Comparison of ENCODE assay signal across 8 cellular contexts in the genomic region with DNA sequence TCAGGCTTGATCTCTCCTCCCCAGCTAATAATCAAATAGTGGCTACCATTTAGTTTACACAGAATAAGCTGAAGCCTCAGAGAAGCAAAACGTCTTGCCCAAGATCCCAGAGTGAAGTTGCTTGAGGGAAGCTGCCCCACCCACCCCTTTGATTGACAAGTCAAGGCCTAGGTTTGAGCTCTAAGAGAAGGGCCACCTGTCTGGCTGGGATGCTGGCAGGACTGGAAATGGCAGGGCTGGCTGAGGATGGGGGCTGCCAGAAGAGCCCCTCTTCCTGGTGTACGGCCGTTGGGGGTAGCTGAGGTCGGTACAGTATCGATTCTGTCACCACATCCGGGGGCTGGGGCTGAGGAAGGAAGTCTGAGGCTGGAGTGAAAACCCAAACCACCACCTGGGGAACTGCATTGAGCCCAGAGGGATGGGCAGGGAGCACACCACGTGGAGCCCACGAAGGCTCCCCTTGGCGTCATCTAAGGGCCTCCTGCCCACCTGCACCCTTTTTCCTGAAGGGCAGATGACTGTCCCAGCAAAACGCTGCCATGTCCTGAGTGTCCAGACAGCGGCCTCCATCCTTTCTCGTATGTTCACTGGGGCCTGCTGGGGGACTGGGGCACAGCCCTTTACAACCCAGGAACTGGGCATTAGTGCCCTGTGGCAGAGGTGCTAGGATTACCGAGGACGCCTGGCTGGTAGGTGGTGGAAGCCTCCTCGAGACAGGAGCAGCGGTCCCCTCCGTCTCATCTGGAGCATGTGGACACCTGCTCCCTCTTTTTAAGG. TPM values are rescaled to one million over a fixed set of nuclear protein-coding genes. Genes with fewer than 3 reads are reported as not detected.
DNase-seq lines count a peak whose midpoint lies in the region; ATAC-seq and TF ChIP-seq lines count a peak whose summit lies in the region.

No MANE protein-coding gene starts in this region.

- no peak overlapping the region for H2BK120ac ChIP-seq in mesenchymal stem cell (ENCODE audit: low read depth, low read length)

- intact Hi-C loops in HCT116 (cut with micrococcal nuclease), result no loop called here

- ATAC-seq in HCT116 (no peak), GM21528 (IDR thresholded peaks at IDR 0.05; ENCODE audit: low FRiP score, unreplicated experiment) (no peak)

- RAD21 ChIA-PET in HCT116 (lab: Charles Lee; ENCODE audit: low non-redundant PET in 1 of 2, low total read pairs in 2 of 2, uncharacterized antibody in 2 of 2, unreplicated experiment in 2 of 2), result no interaction called here

- DNase-seq in HCT116 (ENCODE audit: low read depth, low spot score), result no peak
- DNase-seq in SK-N-MC (ENCODE audit: low read depth, low spot score), result no peak
- DNase-seq in mesenchymal stem cell, result no peak
- DNase-seq in epidermal melanocyte (ENCODE audit: insufficient read length, low spot score), result no peak

- H3K9me3 ChIP-seq in BLaER1 treated with 17β-estradiol and CSF1 and Interleukin-3, amounts not matched to agents 10 nM and 100 nM (replicated peaks in 1 of 11), result no peaks in the 10 kb centered on the region
- no peaks in the 10 kb centered on the region for H3K9me3 ChIP-seq in HCT116 (ENCODE audit: control insufficient read depth in 1 of 2, insufficient read depth in 1 of 2, low read depth in 1 of 2, low read length in 2 of 2)
- H3K9me3 ChIP-seq in SK-N-MC (ENCODE audit: low read depth, low read length), result no peaks in the 10 kb centered on the region
- no peaks in the 10 kb centered on the region for H3K9me3 ChIP-seq in mesenchymal stem cell (ENCODE audit: control insufficient read depth, low read length)
- no peaks in the 10 kb centered on the region for H3K9me3 ChIP-seq in stomach smooth muscle (ENCODE audit: control insufficient read depth in 2 of 2, low read length in 2 of 2)

- CTCF ChIA-PET in HCT116 (lab: Charles Lee), result interaction anchor here (0.5 to 1.9 kb wide), 5 partner anchors 10 to 112 kb away, joined by 3 to 5 read pairs (median 3); no protein-coding TSS in a partner anchor

- no peaks in the 10 kb centered on the region for H3K27me3 Mint-ChIP-seq in activated naive CD8-positive, alpha-beta T cell

- H3K79me1 ChIP-seq in mesenchymal stem cell (replicated peaks; ENCODE audit: low read length, poor library complexity, severe bottlenecking), result peaks cover 35% of the 10 kb centered on the region

- H3K9ac ChIP-seq in BLaER1 treated with 17β-estradiol and CSF1 and Interleukin-3, amounts not matched to agents 10 nM and 100 nM, result peak overlapping the region; percentile 82 to 93 (median 90); a peak in 19 of 22 replicates
- H3K9ac ChIP-seq in HCT116 (ENCODE audit: low read length) (no peak overlapping the region), SK-N-MC (ENCODE audit: insufficient read length) (no peak overlapping the region), mesenchymal stem cell (ENCODE audit: low read length) (peak overlapping the region; percentile 95), stomach smooth muscle (ENCODE audit: low read length in 2 of 2) (no peak overlapping the region)

- peaks cover 30 to 38% (median 35%) of the 10 kb centered on the region in 11 experiments; a peak in 21 of 22 replicates for H3K36me3 ChIP-seq in BLaER1 treated with 17β-estradiol and CSF1 and Interleukin-3, amounts not matched to agents 10 nM and 100 nM
- peaks cover 14 to 34% of the 10 kb centered on the region in 2 experiments; a peak in 3 of 4 replicates for H3K36me3 ChIP-seq in HCT116 (ENCODE audit: control insufficient read depth in 1 of 2, insufficient read depth in 2 of 2, low read length in 2 of 2)
- H3K36me3 ChIP-seq in SK-N-MC (ENCODE audit: insufficient read depth, low read length), result peaks cover 31% of the 10 kb centered on the region; the same call in 1 of the 2 replicates
- peaks cover 33 to 57% of the 10 kb centered on the region in 2 experiments for H3K36me3 ChIP-seq in mesenchymal stem cell (ENCODE audit: control insufficient read depth in 1 of 2, insufficient read depth in 2 of 2, low read depth in 1 of 2, low read length in 2 of 2)
- peaks cover 28 to 30% of the 10 kb centered on the region in 2 donors for H3K36me3 ChIP-seq in stomach smooth muscle (ENCODE audit: control insufficient read depth in 2 of 2, insufficient read depth in 2 of 2, low read length in 2 of 2)

- no peaks in the 10 kb centered on the region for H3K27me3 ChIP-seq in BLaER1 treated with 17β-estradiol and CSF1 and Interleukin-3, amounts not matched to agents 10 nM and 100 nM
- H3K27me3 ChIP-seq in HCT116 (ENCODE audit: insufficient read depth, low read length) (no peaks in the 10 kb centered on the region), mesenchymal stem cell (ENCODE audit: control insufficient read depth in 1 of 2, insufficient read depth in 1 of 2, low read length in 2 of 2) (no peaks in the 10 kb centered on the region), stomach smooth muscle (ENCODE audit: control insufficient read depth in 1 of 2, insufficient read depth in 2 of 2, low read length in 2 of 2) (no peaks in the 10 kb centered on the region)

- WGBS in mesenchymal stem cell, result 79% methylated on average over 17 of the region's 17 CpGs

- H4K20me1 ChIP-seq in BLaER1 treated with 17β-estradiol and CSF1 and Interleukin-3, amounts not matched to agents 10 nM and 100 nM, result peaks cover 17 to 69% (median 37%) of the 10 kb centered on the region in 11 experiments; a peak in 18 of 22 replicates
- no peaks in the 10 kb centered on the region for H4K20me1 ChIP-seq in HCT116 (ENCODE audit: insufficient read depth)

- H3K36me3 Mint-ChIP-seq in activated naive CD8-positive, alpha-beta T cell, result peaks cover 2% of the 10 kb centered on the region

- BruUV-seq in HCT116 (replicated peaks; lab: Mats Ljungman, UMichigan), result no TSS peak

- H3K18ac ChIP-seq in mesenchymal stem cell (ENCODE audit: low read depth in 1 of 2, low read length in 2 of 2), result no peak overlapping the region

- no peak for TF ChIP-seq CTCF in HCT116 (IDR thresholded peaks at IDR 0.05 in 2 of 3, conservative IDR thresholded peaks at IDR 0.05 in 1 of 3; ENCODE audit: borderline replicate concordance in 1 of 3, insufficient read depth in 1 of 3, low read depth in 2 of 3, low read length in 2 of 3)

- H3K27ac ChIP-seq in BLaER1 treated with 17β-estradiol and CSF1 and Interleukin-3, amounts not matched to agents 10 nM and 100 nM, result peak overlapping the region in 10 of 11 experiments; percentile 73 to 95 (median 88); a peak in 19 of 22 replicates
- H3K27ac ChIP-seq in HCT116 (ENCODE audit: low read depth, low read length) (peak overlapping the region; percentile 68), SK-N-MC (peak overlapping the region; percentile 42), mesenchymal stem cell (ENCODE audit: low read length, poor library complexity, severe bottlenecking) (no peak overlapping the region), stomach smooth muscle (ENCODE audit: low read length) (peak overlapping the region; percentile 70)

- H3K4me3 Mint-ChIP-seq in activated naive CD8-positive, alpha-beta T cell, result peak overlapping the region; percentile 92

- peaks cover 24% of the 10 kb centered on the region for H3K79me2 ChIP-seq in HCT116 (ENCODE audit: insufficient read depth, low read length)

- peak overlapping the region; percentile 88 to 99 (median 97) for H3K4me2 ChIP-seq in BLaER1 treated with 17β-estradiol and CSF1 and Interleukin-3, amounts not matched to agents 10 nM and 100 nM
- H3K4me2 ChIP-seq in HCT116 (ENCODE audit: low read length) (peak overlapping the region; percentile 92), mesenchymal stem cell (ENCODE audit: low read length, poor library complexity, severe bottlenecking) (no peak overlapping the region)

- no peak for TF ChIP-seq RAD21 in HCT116 (IDR thresholded peaks at IDR 0.05; ENCODE audit: low read depth)

- no peak overlapping the region for H4K91ac ChIP-seq in mesenchymal stem cell (ENCODE audit: low read length)

- peak overlapping the region; percentile 90 for H3K27ac Mint-ChIP-seq in activated naive CD8-positive, alpha-beta T cell

- no peak overlapping the region for H3K4ac ChIP-seq in mesenchymal stem cell (ENCODE audit: low read depth in 1 of 2, low read length in 2 of 2)

- no peak overlapping the region for H2BK15ac ChIP-seq in mesenchymal stem cell (ENCODE audit: low read depth, poor library complexity, severe bottlenecking)

- H3K23ac ChIP-seq in mesenchymal stem cell (ENCODE audit: low read length in 2 of 2), result no peak overlapping the region

- no peak for TF ChIP-seq POLR2A in HCT116 (IDR thresholded peaks at IDR 0.05; ENCODE audit: borderline replicate concordance, extremely low read depth, insufficient read depth, insufficient read length)

- H3K4me3 ChIP-seq in BLaER1 treated with 17β-estradiol and CSF1 and Interleukin-3, amounts not matched to agents 10 nM and 100 nM, result peak overlapping the region in 9 of 10 experiments; percentile 85 to 93 (median 91); a peak in 16 of 20 replicates
- peak overlapping the region in 1 of 2 experiments; percentile 90; a peak in 1 of 4 replicates for H3K4me3 ChIP-seq in HCT116 (replicated peaks in 1 of 2; ENCODE audit: low read depth in 1 of 2, low read length in 2 of 2)
- no peak overlapping the region for H3K4me3 ChIP-seq in SK-N-MC
- H3K4me3 ChIP-seq in mesenchymal stem cell (ENCODE audit: insufficient read depth in 1 of 2, low read depth in 1 of 2, low read length in 2 of 2), result peak overlapping the region in 1 of 2 experiments; percentile 93
- H3K4me3 ChIP-seq in stomach smooth muscle (ENCODE audit: low read length in 2 of 2), result peak overlapping the region in 1 of 2 donors; percentile 87

- H2BK12ac ChIP-seq in mesenchymal stem cell (ENCODE audit: low read length in 2 of 2), result no peak overlapping the region

- no peak overlapping the region for H2AK5ac ChIP-seq in mesenchymal stem cell (ENCODE audit: low read length, severe bottlenecking)

- H3K4me1 Mint-ChIP-seq in activated naive CD8-positive, alpha-beta T cell (ENCODE audit: low read depth), result peaks cover 36% of the 10 kb centered on the region

- POLR2A ChIA-PET in HCT116 (lab: Charles Lee), result interaction anchor here (1.0 kb wide), 1 partner anchor 26 kb away, joined by 4 read pairs; no protein-coding TSS in a partner anchor

- no peak overlapping the region for H2AFZ ChIP-seq in HCT116 (ENCODE audit: low read depth, low read length, poor library complexity, severe bottlenecking)
- H2AFZ ChIP-seq in mesenchymal stem cell (ENCODE audit: low read depth, low read length), result no peak overlapping the region

- H4K8ac ChIP-seq in mesenchymal stem cell (ENCODE audit: low read length), result no peak overlapping the region

- no peak overlapping the region for H3K14ac ChIP-seq in mesenchymal stem cell (ENCODE audit: low read length in 2 of 2)

- H3K4me1 ChIP-seq in BLaER1 treated with 17β-estradiol and CSF1 and Interleukin-3, amounts not matched to agents 10 nM and 100 nM, result peaks cover 76 to 82% (median 78%) of the 10 kb centered on the region in 10 experiments
- H3K4me1 ChIP-seq in HCT116 (ENCODE audit: control insufficient read depth in 1 of 2, insufficient read depth in 2 of 2, low read length in 2 of 2) (peaks cover 10 to 34% of the 10 kb centered on the region in 2 experiments; a peak in 3 of 4 replicates), mesenchymal stem cell (ENCODE audit: control insufficient read depth, insufficient read depth, low read depth, low read length) (peaks cover 28% of the 10 kb centered on the region), stomach smooth muscle (ENCODE audit: control insufficient read depth, insufficient read depth, low read length) (peaks cover 31% of the 10 kb centered on the region)

- H3K9me2 ChIP-seq in HCT116 (ENCODE audit: insufficient read depth), result no peaks in the 10 kb centered on the region

- H3K9me3 Mint-ChIP-seq in activated naive CD8-positive, alpha-beta T cell (ENCODE audit: low read depth), result no peaks in the 10 kb centered on the region

- no peak overlapping the region for H2BK5ac ChIP-seq in mesenchymal stem cell (ENCODE audit: low read depth, low read length, poor library complexity, severe bottlenecking)

RNA-seq across cellular contexts. Expression of a gene that starts 1.4 kb away (rescaled TPM):
- 73.5 TPM for total RNA-seq in HCT116 (2021; ENCODE audit: unreplicated experiment)
- 62.1 and 81.0 TPM in 2 replicates for polyA plus RNA-seq in HCT116 (2012)
- 25.9 TPM for polyA plus RNA-seq in mesenchymal stem cell (2013, experiment 1 of 2)
- polyA plus RNA-seq in mesenchymal stem cell (2013, experiment 2 of 2), result 23.5 TPM

RNA-seq across cellular contexts. Expression of a gene that starts 27.5 kb away (rescaled TPM):
- 19.4 TPM for total RNA-seq in HCT116 (2021; ENCODE audit: unreplicated experiment)
- polyA plus RNA-seq in HCT116 (2012), result 9.0 and 13.3 TPM in 2 replicates
- polyA plus RNA-seq in mesenchymal stem cell (2013, experiment 1 of 2), result 24.9 TPM
- polyA plus RNA-seq in mesenchymal stem cell (2013, experiment 2 of 2), result 24.4 TPM

RNA-seq across cellular contexts. Expression of a gene that starts 27.9 kb away (rescaled TPM):
- 107 TPM for total RNA-seq in HCT116 (2021; ENCODE audit: unreplicated experiment)
- 95.1 and 137 TPM in 2 replicates for polyA plus RNA-seq in HCT116 (2012)
- 56.4 TPM for polyA plus RNA-seq in mesenchymal stem cell (2013, experiment 1 of 2)
- polyA plus RNA-seq in mesenchymal stem cell (2013, experiment 2 of 2), result 56.1 TPM

RNA-seq across cellular contexts. Expression of a gene that starts 57.4 kb away (rescaled TPM):
- total RNA-seq in HCT116 (2021; ENCODE audit: unreplicated experiment), result 2.0 TPM
- polyA plus RNA-seq in HCT116 (2012), result 0.64 and 1.3 TPM in 2 replicates
- 25.9 TPM for polyA plus RNA-seq in mesenchymal stem cell (2013, experiment 1 of 2)
- polyA plus RNA-seq in mesenchymal stem cell (2013, experiment 2 of 2), result 26.2 TPM

Comparison
In these comparisons a context has a peak if more than half of its experiments do, and no peak if none do; other contexts are left out.
1. H3K9ac ChIP-seq: peak in BLaER1 treated with 17β-estradiol and CSF1 and Interleukin-3, amounts not matched to agents 10 nM and 100 nM (11 of 11) and mesenchymal stem cell (single experiment); none in HCT116 (single experiment), SK-N-MC (single experiment) and stomach smooth muscle (0 of 2).